Comparison of ENCODE assay signal across 28 cellular contexts in the genomic region with DNA sequence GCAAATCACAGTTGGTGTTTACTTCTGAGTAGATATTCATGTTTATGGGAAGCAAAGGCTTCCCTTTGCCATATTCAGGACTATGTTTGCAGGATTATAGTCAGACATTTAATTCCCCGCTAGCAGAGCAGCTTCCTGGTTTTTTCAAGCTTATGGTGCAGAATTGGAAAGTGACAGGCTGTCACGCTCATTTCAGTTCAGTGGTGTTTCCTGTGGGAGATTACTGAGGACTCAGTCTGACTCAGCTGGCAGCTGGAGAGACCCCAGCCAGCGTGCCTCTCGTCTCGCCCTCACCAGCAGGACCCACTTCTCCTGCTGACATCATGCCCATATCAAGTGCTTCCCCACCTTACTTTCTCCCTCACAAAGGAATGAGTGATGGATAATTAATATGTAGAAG.
"Had no signal": no experiment of that assay in that cellular context is flagged by ENCODE, and none has a peak within 500 bp of the region (broad histone marks: within the 10 kb centered on the region; RNA-seq: fewer than 3 reads in every experiment).

No MANE protein-coding gene starts in this region.

- H3K9me3 ChIP-seq: body of pancreas had no signal

- DNase-seq: activated CD4-positive, alpha-beta memory T cell treated with anti-CD3 and anti-CD28 coated beads, Interleukin-2, amount 10 ng/mL, durations not matched to agents 7 days and 5 days; activated CD4-positive, alpha-beta T cell treated with anti-CD3 and anti-CD28 coated beads for 1 hour; activated CD4-positive, alpha-beta T cell treated with anti-CD3 and anti-CD28 coated beads for 4 hours; activated CD4-positive, alpha-beta T cell treated with anti-CD3 and anti-CD28 coated beads, Interleukin-2, amount 10 ng/mL, durations not matched to agents 7 days and 5 days; activated CD4-positive, alpha-beta T cell treated with anti-CD3 and anti-CD28 coated beads, Interleukin-2, amount 50 U/mL, for 4 hours; activated effector memory CD4-positive, alpha-beta T cell treated with Interleukin-2 at 50 U/mL for 16 hours; activated gamma-delta T cell treated with Interleukin-2 at 50 U/mL for 16 hours; activated naive CD4-positive, alpha-beta T cell treated with anti-CD3 and anti-CD28 coated beads, Interleukin-2, amount 50 U/mL, for 16 hours; activated naive CD4-positive, alpha-beta T cell treated with Interleukin-2 at 50 U/mL for 16 hours; activated T-cell treated with anti-CD3 and anti-CD28 coated beads, Interleukin-2, amount 50 U/mL, for 4 hours; amniotic stem cell; anterior cingulate cortex; body of pancreas; central memory CD4-positive, alpha-beta T cell; cerebellar nuclear complex; dorsolateral prefrontal cortex; effector memory CD4-positive, alpha-beta T cell; endodermal cell; foreskin fibroblast; head of caudate nucleus; hippocampal formation; T-helper 2 cell had no signal

- H3K27me3 ChIP-seq: body of pancreas, breast epithelium, cardiac muscle cell, dorsolateral prefrontal cortex had no signal

- H3K27ac ChIP-seq: body of pancreas, breast epithelium, cardiac muscle cell, coronary artery, dorsolateral prefrontal cortex had no signal

- H3K36me3 ChIP-seq: breast epithelium, cardiac muscle cell had no signal

- ATAC-seq: activated T-cell treated with anti-CD3 and anti-CD28 coated beads, Interleukin-2, amount 50 U/mL, for 4 hours; activated T-helper 17 cell treated with anti-CD3 and anti-CD28 coated beads, Interleukin-2, amount 50 U/mL, for 72 hours; body of pancreas; esophagus mucosa; WTC11 had no signal

- H3K4me3 ChIP-seq: body of pancreas, breast epithelium, cardiac muscle cell, coronary artery, dorsolateral prefrontal cortex had no signal
